Comparison of ENCODE assay signal across 1 cellular context in the genomic region with DNA sequence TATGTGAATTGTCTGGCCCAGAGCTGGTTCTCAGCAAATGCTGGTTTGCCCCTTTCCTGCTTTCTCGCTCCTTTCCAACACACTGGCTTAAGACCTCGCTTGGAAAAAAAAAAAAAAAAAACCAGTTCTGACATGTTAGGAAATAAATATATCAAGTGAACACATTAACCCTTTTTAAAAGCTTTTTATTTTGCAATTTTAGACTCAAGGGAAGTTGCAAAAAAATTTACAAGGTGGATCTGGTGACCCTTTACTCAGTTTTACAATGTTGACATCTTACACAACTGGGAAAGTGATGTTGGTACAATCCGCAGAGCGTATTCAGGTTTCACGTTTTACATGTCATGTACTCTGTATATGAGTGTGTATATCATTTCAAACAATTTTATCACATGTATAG.
TF ChIP-seq lines count a peak whose summit lies in the region.

No MANE protein-coding gene starts in this region.

TF ChIP-seq in HepG2, 621 proteins besides CTCF, POLR2A, EP300 and RAD21 (continued from another document):
- TF ChIP-seq, protein P1, sequence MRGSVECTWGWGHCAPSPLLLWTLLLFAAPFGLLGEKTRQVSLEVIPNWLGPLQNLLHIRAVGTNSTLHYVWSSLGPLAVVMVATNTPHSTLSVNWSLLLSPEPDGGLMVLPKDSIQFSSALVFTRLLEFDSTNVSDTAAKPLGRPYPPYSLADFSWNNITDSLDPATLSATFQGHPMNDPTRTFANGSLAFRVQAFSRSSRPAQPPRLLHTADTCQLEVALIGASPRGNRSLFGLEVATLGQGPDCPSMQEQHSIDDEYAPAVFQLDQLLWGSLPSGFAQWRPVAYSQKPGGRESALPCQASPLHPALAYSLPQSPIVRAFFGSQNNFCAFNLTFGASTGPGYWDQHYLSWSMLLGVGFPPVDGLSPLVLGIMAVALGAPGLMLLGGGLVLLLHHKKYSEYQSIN (CRISPR knock-in tag; IDR thresholded peaks at IDR 0.05; ENCODE audit: borderline replicate concordance), result no peak
- TF ChIP-seq HNRNPL (IDR thresholded peaks at IDR 0.05; ENCODE audit: low read depth, low read length) (no peak), MAFG (CRISPR knock-in tag; IDR thresholded peaks at IDR 0.05) (no peak), ARNTL (CRISPR knock-in tag; IDR thresholded peaks at IDR 0.05) (no peak), PAF1 (CRISPR knock-in tag; IDR thresholded peaks at IDR 0.05) (no peak), YEATS2 (CRISPR knock-in tag; IDR thresholded peaks at IDR 0.05; ENCODE audit: borderline replicate concordance) (no peak), NFE2L1 (CRISPR knock-in tag; IDR thresholded peaks at IDR 0.05; ENCODE audit: borderline replicate concordance) (no peak), DR1 (CRISPR knock-in tag; IDR thresholded peaks at IDR 0.05) (no peak), BCL6 (CRISPR knock-in tag; IDR thresholded peaks at IDR 0.05) (no peak), EED (CRISPR knock-in tag; IDR thresholded peaks at IDR 0.05) (no peak), HHEX (CRISPR knock-in tag; IDR thresholded peaks at IDR 0.05) (no peak)
- TF ChIP-seq, protein P2, sequence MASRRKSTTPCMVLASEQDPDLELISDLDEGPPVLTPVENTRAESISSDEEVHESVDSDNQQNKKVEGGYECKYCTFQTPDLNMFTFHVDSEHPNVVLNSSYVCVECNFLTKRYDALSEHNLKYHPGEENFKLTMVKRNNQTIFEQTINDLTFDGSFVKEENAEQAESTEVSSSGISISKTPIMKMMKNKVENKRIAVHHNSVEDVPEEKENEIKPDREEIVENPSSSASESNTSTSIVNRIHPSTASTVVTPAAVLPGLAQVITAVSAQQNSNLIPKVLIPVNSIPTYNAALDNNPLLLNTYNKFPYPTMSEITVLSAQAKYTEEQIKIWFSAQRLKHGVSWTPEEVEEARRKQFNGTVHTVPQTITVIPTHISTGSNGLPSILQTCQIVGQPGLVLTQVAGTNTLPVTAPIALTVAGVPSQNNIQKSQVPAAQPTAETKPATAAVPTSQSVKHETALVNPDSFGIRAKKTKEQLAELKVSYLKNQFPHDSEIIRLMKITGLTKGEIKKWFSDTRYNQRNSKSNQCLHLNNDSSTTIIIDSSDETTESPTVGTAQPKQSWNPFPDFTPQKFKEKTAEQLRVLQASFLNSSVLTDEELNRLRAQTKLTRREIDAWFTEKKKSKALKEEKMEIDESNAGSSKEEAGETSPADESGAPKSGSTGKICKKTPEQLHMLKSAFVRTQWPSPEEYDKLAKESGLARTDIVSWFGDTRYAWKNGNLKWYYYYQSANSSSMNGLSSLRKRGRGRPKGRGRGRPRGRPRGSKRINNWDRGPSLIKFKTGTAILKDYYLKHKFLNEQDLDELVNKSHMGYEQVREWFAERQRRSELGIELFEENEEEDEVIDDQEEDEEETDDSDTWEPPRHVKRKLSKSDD (CRISPR knock-in tag; IDR thresholded peaks at IDR 0.05; ENCODE audit: low read depth), result no peak
